In the genomic region with DNA sequence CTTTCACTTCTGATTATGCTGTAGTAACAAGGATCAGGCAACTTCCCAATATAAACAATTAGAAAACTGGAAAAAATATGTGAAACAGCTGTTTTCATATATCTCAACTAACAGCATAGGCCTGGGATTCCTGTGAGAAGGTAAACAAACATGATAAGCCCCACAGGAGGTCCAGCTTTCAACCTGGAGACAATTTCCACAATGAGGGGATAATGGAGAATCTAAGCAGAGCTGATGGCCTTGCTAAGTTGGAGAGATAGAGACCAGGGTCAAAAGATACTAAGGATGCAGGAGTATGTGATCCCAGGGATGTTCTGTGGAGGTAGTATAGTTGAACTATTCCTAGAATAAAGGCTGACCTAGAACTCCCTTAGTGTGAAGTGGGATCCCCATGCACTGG, we compare ENCODE assay signal across 24 cellular contexts.
"Had no signal": no experiment of that assay in that cellular context is flagged by ENCODE, and none has a peak within 500 bp of the region (broad histone marks: within the 10 kb centered on the region; RNA-seq: fewer than 3 reads in every experiment).

No MANE protein-coding gene starts in this region.

- ATAC-seq: effector memory CD8-positive, alpha-beta T cell; esophagus mucosa; foreskin keratinocyte; gastrocnemius medialis; gastroesophageal sphincter; heart left ventricle; heart right ventricle had no signal

- H3K27ac ChIP-seq: colonic mucosa, coronary artery, dorsolateral prefrontal cortex, epithelial cell of prostate, esophagus muscularis mucosa, esophagus squamous epithelium, foreskin keratinocyte, gastrocnemius medialis, gastroesophageal sphincter, heart left ventricle, heart right ventricle had no signal

- H3K36me3 ChIP-seq: colonic mucosa, esophagus muscularis mucosa, esophagus squamous epithelium, gastrocnemius medialis, gastroesophageal sphincter, heart left ventricle, heart right ventricle had no signal

- H3K4me3 ChIP-seq: colonic mucosa, coronary artery, dorsolateral prefrontal cortex, esophagus muscularis mucosa, esophagus squamous epithelium, gastrocnemius medialis, gastroesophageal sphincter, heart left ventricle, heart right ventricle had no signal

- H3K27ac Mint-ChIP-seq: dendritic cell treated with granulocyte-macrophage colony-stimulating factor and Interleukin-4, amounts not matched to agents 40 ng/mL and 50 ng/mL, for 4 days; effector memory CD8-positive, alpha-beta T cell had no signal

- H3K27me3 ChIP-seq: colonic mucosa, esophagus muscularis mucosa, esophagus squamous epithelium, foreskin keratinocyte, gastrocnemius medialis, gastroesophageal sphincter, heart left ventricle, heart right ventricle had no signal

- DNase-seq: colonic mucosa; cortex of kidney; dermis blood vessel endothelial cell; dorsolateral prefrontal cortex; effector CD4-positive, alpha-beta T cell; effector CD8-positive, alpha-beta T cell; effector memory CD4-positive, alpha-beta T cell; effector memory CD8-positive, alpha-beta T cell; erythroblast; esophagus squamous epithelium; foreskin fibroblast; foreskin keratinocyte; foreskin melanocyte; gastrocnemius medialis; glutamatergic neuron; head of caudate nucleus; heart left ventricle; heart right ventricle had no signal

- H3K27me3 Mint-ChIP-seq: dendritic cell treated with granulocyte-macrophage colony-stimulating factor and Interleukin-4, amounts not matched to agents 40 ng/mL and 50 ng/mL, for 4 days; effector memory CD8-positive, alpha-beta T cell had no signal

- H3K4me1 ChIP-seq: colonic mucosa, esophagus muscularis mucosa, esophagus squamous epithelium, foreskin keratinocyte, gastrocnemius medialis, gastroesophageal sphincter, heart left ventricle, heart right ventricle had no signal

- H3K4me3 Mint-ChIP-seq: dendritic cell treated with granulocyte-macrophage colony-stimulating factor and Interleukin-4, amounts not matched to agents 40 ng/mL and 50 ng/mL, for 4 days; effector memory CD8-positive, alpha-beta T cell had no signal

- H3K9me3 Mint-ChIP-seq: dendritic cell treated with granulocyte-macrophage colony-stimulating factor and Interleukin-4, amounts not matched to agents 40 ng/mL and 50 ng/mL, for 4 days had no signal

- H3K9me3 ChIP-seq: colonic mucosa, esophagus muscularis mucosa, esophagus squamous epithelium, gastrocnemius medialis, gastroesophageal sphincter, heart left ventricle, heart right ventricle had no signal
